1 cellular context compared by ENCODE assay signal in the genomic region with DNA sequence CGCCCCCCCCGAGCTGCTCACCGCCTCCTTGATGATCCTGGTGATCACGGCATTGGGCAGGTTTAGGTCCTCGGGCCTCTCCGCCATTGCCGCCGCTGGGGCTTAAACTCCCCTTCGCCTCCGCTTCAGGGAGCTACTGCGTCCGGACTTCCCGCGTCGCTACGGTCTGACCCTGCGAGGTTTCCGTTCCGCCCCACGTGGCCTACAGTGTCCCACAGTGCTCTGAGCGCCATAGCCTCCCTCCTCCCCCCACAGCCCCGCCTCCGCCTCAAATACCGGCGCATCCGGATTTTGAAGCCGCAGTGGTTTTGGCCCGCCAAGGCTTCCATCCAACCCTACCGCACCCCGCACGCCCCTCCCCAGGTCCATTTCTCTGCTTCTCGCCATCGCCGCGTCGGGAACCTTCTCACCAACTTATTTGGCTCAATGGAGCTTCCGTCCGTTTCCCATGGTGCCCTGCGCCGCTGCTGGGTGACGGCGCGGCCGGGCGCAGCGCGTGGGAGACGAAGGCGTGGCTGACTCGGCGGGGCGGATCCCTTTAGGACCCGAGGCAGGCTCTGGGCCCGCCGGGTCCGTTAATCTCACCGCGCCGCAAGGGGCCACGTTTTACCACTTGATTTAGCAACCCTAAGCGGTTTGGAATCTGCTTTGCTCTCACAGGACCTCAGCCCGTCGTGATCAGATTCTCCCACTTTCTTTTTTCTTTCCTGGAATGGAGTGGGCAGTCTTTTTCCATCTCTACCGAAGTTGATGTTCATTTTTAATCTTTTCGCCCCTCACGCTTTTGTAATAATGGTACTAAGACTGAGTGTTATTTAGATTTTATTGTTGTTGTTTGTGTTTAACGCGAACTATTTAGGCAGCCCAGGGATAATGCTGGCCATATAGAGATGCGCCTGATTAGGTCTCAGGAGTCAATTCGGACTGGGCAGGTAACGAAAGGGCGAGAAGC.
A peak's percentile ranks its signal among the peaks of the same experiment; 100 is the strongest.
TF ChIP-seq lines count a peak whose summit lies in the region.

Gene C9orf43, plus strand, starts transcription at position 541 of the 952 bp plus-strand sequence. CDS start 2,747 bp downstream, outside the sequence.
A gene with protein sequence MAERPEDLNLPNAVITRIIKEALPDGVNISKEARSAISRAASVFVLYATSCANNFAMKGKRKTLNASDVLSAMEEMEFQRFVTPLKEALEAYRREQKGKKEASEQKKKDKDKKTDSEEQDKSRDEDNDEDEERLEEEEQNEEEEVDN (minus strand): TSS at position 469 of the 952 bp plus-strand sequence. CDS start 382 bp downstream, at position 87.

TF ChIP-seq in GM23338, 12 proteins besides CTCF, POLR2A, EP300 and RAD21:
- TF ChIP-seq, protein P1, sequence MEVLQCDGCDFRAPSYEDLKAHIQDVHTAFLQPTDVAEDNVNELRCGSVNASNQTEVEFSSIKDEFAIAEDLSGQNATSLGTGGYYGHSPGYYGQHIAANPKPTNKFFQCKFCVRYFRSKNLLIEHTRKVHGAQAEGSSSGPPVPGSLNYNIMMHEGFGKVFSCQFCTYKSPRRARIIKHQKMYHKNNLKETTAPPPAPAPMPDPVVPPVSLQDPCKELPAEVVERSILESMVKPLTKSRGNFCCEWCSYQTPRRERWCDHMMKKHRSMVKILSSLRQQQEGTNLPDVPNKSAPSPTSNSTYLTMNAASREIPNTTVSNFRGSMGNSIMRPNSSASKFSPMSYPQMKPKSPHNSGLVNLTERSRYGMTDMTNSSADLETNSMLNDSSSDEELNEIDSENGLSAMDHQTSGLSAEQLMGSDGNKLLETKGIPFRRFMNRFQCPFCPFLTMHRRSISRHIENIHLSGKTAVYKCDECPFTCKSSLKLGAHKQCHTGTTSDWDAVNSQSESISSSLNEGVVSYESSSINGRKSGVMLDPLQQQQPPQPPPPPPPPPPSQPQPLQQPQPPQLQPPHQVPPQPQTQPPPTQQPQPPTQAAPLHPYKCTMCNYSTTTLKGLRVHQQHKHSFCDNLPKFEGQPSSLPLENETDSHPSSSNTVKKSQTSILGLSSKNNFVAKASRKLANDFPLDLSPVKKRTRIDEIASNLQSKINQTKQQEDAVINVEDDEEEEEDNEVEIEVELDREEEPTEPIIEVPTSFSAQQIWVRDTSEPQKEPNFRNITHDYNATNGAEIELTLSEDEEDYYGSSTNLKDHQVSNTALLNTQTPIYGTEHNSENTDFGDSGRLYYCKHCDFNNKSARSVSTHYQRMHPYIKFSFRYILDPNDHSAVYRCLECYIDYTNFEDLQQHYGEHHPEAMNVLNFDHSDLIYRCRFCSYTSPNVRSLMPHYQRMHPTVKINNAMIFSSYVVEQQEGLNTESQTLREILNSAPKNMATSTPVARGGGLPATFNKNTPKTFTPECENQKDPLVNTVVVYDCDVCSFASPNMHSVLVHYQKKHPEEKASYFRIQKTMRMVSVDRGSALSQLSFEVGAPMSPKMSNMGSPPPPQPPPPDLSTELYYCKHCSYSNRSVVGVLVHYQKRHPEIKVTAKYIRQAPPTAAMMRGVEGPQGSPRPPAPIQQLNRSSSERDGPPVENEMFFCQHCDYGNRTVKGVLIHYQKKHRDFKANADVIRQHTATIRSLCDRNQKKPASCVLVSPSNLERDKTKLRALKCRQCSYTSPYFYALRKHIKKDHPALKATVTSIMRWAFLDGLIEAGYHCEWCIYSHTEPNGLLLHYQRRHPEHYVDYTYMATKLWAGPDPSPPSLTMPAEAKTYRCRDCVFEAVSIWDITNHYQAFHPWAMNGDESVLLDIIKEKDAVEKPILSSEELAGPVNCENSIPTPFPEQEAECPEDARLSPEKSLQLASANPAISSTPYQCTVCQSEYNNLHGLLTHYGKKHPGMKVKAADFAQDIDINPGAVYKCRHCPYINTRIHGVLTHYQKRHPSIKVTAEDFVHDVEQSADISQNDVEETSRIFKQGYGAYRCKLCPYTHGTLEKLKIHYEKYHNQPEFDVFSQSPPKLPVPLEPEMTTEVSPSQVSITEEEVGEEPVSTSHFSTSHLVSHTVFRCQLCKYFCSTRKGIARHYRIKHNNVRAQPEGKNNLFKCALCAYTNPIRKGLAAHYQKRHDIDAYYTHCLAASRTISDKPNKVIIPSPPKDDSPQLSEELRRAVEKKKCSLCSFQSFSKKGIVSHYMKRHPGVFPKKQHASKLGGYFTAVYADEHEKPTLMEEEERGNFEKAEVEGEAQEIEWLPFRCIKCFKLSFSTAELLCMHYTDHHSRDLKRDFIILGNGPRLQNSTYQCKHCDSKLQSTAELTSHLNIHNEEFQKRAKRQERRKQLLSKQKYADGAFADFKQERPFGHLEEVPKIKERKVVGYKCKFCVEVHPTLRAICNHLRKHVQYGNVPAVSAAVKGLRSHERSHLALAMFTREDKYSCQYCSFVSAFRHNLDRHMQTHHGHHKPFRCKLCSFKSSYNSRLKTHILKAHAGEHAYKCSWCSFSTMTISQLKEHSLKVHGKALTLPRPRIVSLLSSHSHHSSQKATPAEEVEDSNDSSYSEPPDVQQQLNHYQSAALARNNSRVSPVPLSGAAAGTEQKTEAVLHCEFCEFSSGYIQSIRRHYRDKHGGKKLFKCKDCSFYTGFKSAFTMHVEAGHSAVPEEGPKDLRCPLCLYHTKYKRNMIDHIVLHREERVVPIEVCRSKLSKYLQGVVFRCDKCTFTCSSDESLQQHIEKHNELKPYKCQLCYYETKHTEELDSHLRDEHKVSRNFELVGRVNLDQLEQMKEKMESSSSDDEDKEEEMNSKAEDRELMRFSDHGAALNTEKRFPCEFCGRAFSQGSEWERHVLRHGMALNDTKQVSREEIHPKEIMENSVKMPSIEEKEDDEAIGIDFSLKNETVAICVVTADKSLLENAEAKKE (CRISPR knock-in tag; IDR thresholded peaks at IDR 0.05): no peak
- TF ChIP-seq NANOG (IDR thresholded peaks at IDR 0.05; ENCODE audit: borderline replicate concordance) (no peak), EZH2phosphoT487 (IDR thresholded peaks at IDR 0.05; ENCODE audit: unreplicated experiment) (no peak), POLR2AphosphoS5 (IDR thresholded peaks at IDR 0.05; ENCODE audit: low read depth) (peak; percentile 68), ZNF114 (CRISPR knock-in tag; IDR thresholded peaks at IDR 0.05) (no peak), EZH2 (IDR thresholded peaks at IDR 0.05; ENCODE audit: low read depth, unreplicated experiment) (no peak), REST (IDR thresholded peaks at IDR 0.05; ENCODE audit: unreplicated experiment) (no peak), CREB1 (CRISPR knock-in tag; IDR thresholded peaks at IDR 0.05; ENCODE audit: low read depth) (peak; percentile 84), ZNF331 (CRISPR knock-in tag; IDR thresholded peaks at IDR 0.05; ENCODE audit: low read depth) (no peak), STAT1 (IDR thresholded peaks at IDR 0.05; ENCODE audit: unreplicated experiment) (no peak), JUNB (IDR thresholded peaks at IDR 0.05; ENCODE audit: unreplicated experiment) (no peak)
- TF ChIP-seq, protein P2, sequence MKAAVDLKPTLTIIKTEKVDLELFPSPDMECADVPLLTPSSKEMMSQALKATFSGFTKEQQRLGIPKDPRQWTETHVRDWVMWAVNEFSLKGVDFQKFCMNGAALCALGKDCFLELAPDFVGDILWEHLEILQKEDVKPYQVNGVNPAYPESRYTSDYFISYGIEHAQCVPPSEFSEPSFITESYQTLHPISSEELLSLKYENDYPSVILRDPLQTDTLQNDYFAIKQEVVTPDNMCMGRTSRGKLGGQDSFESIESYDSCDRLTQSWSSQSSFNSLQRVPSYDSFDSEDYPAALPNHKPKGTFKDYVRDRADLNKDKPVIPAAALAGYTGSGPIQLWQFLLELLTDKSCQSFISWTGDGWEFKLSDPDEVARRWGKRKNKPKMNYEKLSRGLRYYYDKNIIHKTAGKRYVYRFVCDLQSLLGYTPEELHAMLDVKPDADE (IDR thresholded peaks at IDR 0.05): peak; percentile 72
TF ChIP-seq in GM23338: peak in this region for 3.
